ENCODE assay signal across 9 cellular contexts in genomic region chr12:93109794-93110203, GRCh38.
A peak's percentile ranks its signal among the peaks of the same experiment; 100 is the strongest.
DNase-seq lines count a peak whose midpoint lies in the region; ATAC-seq, FAIRE-seq and TF ChIP-seq lines count a peak whose summit lies in the region.
"Had no signal": no experiment of that assay in that cellular context is flagged by ENCODE, and none has a peak within 500 bp of the region (broad histone marks: within the 10 kb centered on the region; RNA-seq: fewer than 3 reads in every experiment).

No MANE protein-coding gene starts in this region.

- intact Hi-C loops in GM12878 (cut with micrococcal nuclease; ENCODE audit: unreplicated experiment): no loop called here

- ATAC-seq in GM21786 (IDR thresholded peaks at IDR 0.05; ENCODE audit: unreplicated experiment) (peak; percentile 52), GM12878 (peak; percentile 95), HG03045 (IDR thresholded peaks at IDR 0.05; ENCODE audit: unreplicated experiment) (no peak)
- ATAC-seq: activated CD8-positive, alpha-beta memory T cell treated with anti-CD3 and anti-CD28 coated beads, Interleukin-2, amount 10 ng/mL, durations not matched to agents 7 days and 5 days had no signal

- H2AFZ ChIP-seq in GM12878 (ENCODE audit: control insufficient read depth, low read depth, low read length): 0 out of 2 replicates have a peak overlapping the region, but pooled peaks have one; percentile 8

- TF ChIP-seq EP300 in GM12878 (IDR thresholded peaks at IDR 0.05; ENCODE audit: borderline replicate concordance in 1 of 2, control insufficient read depth in 1 of 2, low read depth in 2 of 2, low read length in 2 of 2): peak; percentile 58 to 77

- CTCF ChIA-PET in GM12878 (lab: Yijun Ruan, JAX): interaction anchor here (0.8 to 9.4 kb wide), 9 partner anchors 12 to 188 kb away, joined by 3 to 88 read pairs (median 4); no protein-coding TSS in a partner anchor

- H3K9ac ChIP-seq in GM12878 (ENCODE audit: control insufficient read depth, insufficient read depth, low read length): no peak overlapping the region

- in situ Hi-C loops in GM13976 (cut with MboI; ENCODE audit: low sequenced_read_pairs, unreplicated experiment) (no loop called here), GM12878 (cut with MboI) (no loop called here)

- no TSS peak for BruUV-seq in GM12878 (replicated peaks; lab: Mats Ljungman, UMichigan)

- 25% methylated on average over 4 of the region's 4 CpGs for WGBS in GM12878 (ENCODE audit: insufficient coverage, insufficient replicate concordance, low lambda C conversion rate, missing lambda C conversion rate)

- no peaks in the 10 kb centered on the region for H3K36me3 ChIP-seq in GM12878 (ENCODE audit: control insufficient read depth in 2 of 2, insufficient read depth in 2 of 2, low read length in 1 of 2)

- no peaks in the 10 kb centered on the region for H4K20me1 ChIP-seq in GM12878 (ENCODE audit: control insufficient read depth, insufficient read depth)

- no peak overlapping the region for H3K4me3 ChIP-seq in GM12878

- peak; percentile 38 for FAIRE-seq in GM12878 (lab: Jason Lieb, UNC)

- no peak for TF ChIP-seq CTCF in GM13976 (IDR thresholded peaks at IDR 0.05; ENCODE audit: borderline replicate concordance, control extremely low read depth, extremely low read depth, insufficient read depth, missing control alignments)
- no peak for TF ChIP-seq CTCF in GM12878 (IDR thresholded peaks at IDR 0.05 in 2 of 3, conservative IDR thresholded peaks at IDR 0.05 in 1 of 3; ENCODE audit: control insufficient read depth in 2 of 3, extremely low read depth in 1 of 3, insufficient read depth in 1 of 3, low read depth in 3 of 3, low read length in 3 of 3)

- POLR2A ChIA-PET in GM12878 (lab: Charles Lee): interaction anchor here (0.6 to 2.8 kb wide), 6 partner anchors 27 to 267 kb away, joined by 3 to 13 read pairs (median 3); partner anchors contain the start of gene NUDT4

- peak; percentile 44 for DNase-seq in GM13976 (ENCODE audit: low spot score)
- DNase-seq in GM12878 (ENCODE audit: low read depth, low spot score): no peak
- DNase-seq in stimulated activated CD4-positive, alpha-beta T cell treated with anti-CD3 and anti-CD28 coated beads, Interleukin-12 subunit alpha, Interleukin-12 subunit beta, amount 100 ng/mL, for 4 hours: peak; percentile 3
- DNase-seq in NCI-H146 (lab: John Stamatoyannopoulos, UW): no peak
- DNase-seq in D341Med (ENCODE audit: low spot score): no peak
- DNase-seq: activated CD8-positive, alpha-beta memory T cell treated with anti-CD3 and anti-CD28 coated beads, Interleukin-2, amount 10 ng/mL, durations not matched to agents 7 days and 5 days; DMS53 had no signal

- H3K79me2 ChIP-seq in GM12878 (ENCODE audit: control insufficient read depth, insufficient read depth, low read length): no peaks in the 10 kb centered on the region

- H3K4me1 ChIP-seq in GM12878 (ENCODE audit: control insufficient read depth, insufficient read depth, low read length): peaks cover 14% of the 10 kb centered on the region

- peaks cover 2% of the 10 kb centered on the region; the same call in 2 of the 3 replicates for H3K9me3 ChIP-seq in GM12878 (replicated peaks; ENCODE audit: control insufficient read depth, insufficient read depth, low read length)

- H3K27me3 ChIP-seq in GM12878 (replicated peaks in 1 of 2; ENCODE audit: control insufficient read depth in 2 of 2, insufficient read depth in 2 of 2, low read length in 1 of 2): no peaks in the 10 kb centered on the region

- H3K4me2 ChIP-seq in GM12878 (ENCODE audit: control insufficient read depth, insufficient read depth): no peak overlapping the region

- no peak; the same call in 1 of the 2 replicates for TF ChIP-seq RAD21 in GM12878 (IDR thresholded peaks at IDR 0.05; ENCODE audit: insufficient read depth, low read depth, low read length)

- SMC1A ChIA-PET in GM12878 (lab: Charles Lee; ENCODE audit: uncharacterized antibody, unreplicated experiment): interaction anchor here (0.7 to 9.2 kb wide), 16 partner anchors 9 to 277 kb away, joined by 3 to 90 read pairs (median 4); no protein-coding TSS in a partner anchor

- TF ChIP-seq POLR2A in GM12878 (IDR thresholded peaks at IDR 0.05; ENCODE audit: low read depth, low read length): no peak

- RAD21 ChIA-PET in GM12878 (lab: Charles Lee; ENCODE audit: unreplicated experiment): interaction anchor here (0.8 to 8.0 kb wide), 7 partner anchors 12 to 271 kb away, joined by 3 to 61 read pairs (median 4); no protein-coding TSS in a partner anchor

- H3K27ac ChIP-seq in GM12878 (ENCODE audit: control insufficient read depth, insufficient read depth): no peak overlapping the region

TF ChIP-seq in GM12878, 131 proteins besides CTCF, POLR2A, EP300 and RAD21 (continues in another document):
- TF ChIP-seq MEF2B (IDR thresholded peaks at IDR 0.05; ENCODE audit: partially characterized antibody, poor library complexity, severe bottlenecking): peak; percentile 49
- TF ChIP-seq HDGF (IDR thresholded peaks at IDR 0.05): 0 out of 2 replicates have a peak, but pooled peaks have one; percentile 29
- TF ChIP-seq NR2F1 (conservative IDR thresholded peaks at IDR 0.05): peak; percentile 95
- peak; percentile 64 for TF ChIP-seq EED (IDR thresholded peaks at IDR 0.05; ENCODE audit: low read depth)
- no peak for TF ChIP-seq ZSCAN29 (IDR thresholded peaks at IDR 0.05)
- peak; percentile 41; the same call in 1 of the 2 replicates for TF ChIP-seq PAX5 (IDR thresholded peaks at IDR 0.05; ENCODE audit: borderline replicate concordance, low read depth, low read length)
- TF ChIP-seq MYC (IDR thresholded peaks at IDR 0.05; ENCODE audit: insufficient read depth, insufficient read length, insufficient replicate concordance, low read length, severe bottlenecking): no peak
- 0 out of 2 replicates have a peak, but pooled peaks have one; percentile 26 for TF ChIP-seq JUNB (IDR thresholded peaks at IDR 0.05)
- no peak for TF ChIP-seq SREBF2 (IDR thresholded peaks at IDR 0.05; ENCODE audit: low read length)
- no peak for TF ChIP-seq RELA (IDR thresholded peaks at IDR 0.05; ENCODE audit: borderline replicate concordance, partially characterized antibody)
- TF ChIP-seq ZNF687 (IDR thresholded peaks at IDR 0.05): peak; percentile 52; the same call in 1 of the 2 replicates
- TF ChIP-seq ZBED1 (IDR thresholded peaks at IDR 0.05; ENCODE audit: borderline replicate concordance): 0 out of 2 replicates have a peak, but pooled peaks have one; percentile 29
- TF ChIP-seq PBX3 (IDR thresholded peaks at IDR 0.05; ENCODE audit: insufficient replicate concordance, low read depth, low read length): peak; percentile 59
- no peak for TF ChIP-seq KAT2A (conservative IDR thresholded peaks at IDR 0.05; ENCODE audit: control insufficient read depth, low read depth, low read length)
- TF ChIP-seq TBL1XR1 (IDR thresholded peaks at IDR 0.05; ENCODE audit: low read depth, low read length): no peak
- TF ChIP-seq NRF1 (conservative IDR thresholded peaks at IDR 0.05; ENCODE audit: low read depth, low read length): no peak
- TF ChIP-seq CHD2 (IDR thresholded peaks at IDR 0.05; ENCODE audit: borderline replicate concordance, low read depth, low read length): 0 out of 2 replicates have a peak, but pooled peaks have one; percentile 45

Comparison
In these comparisons a context has a peak if more than half of its experiments do, and no peak if none do; other contexts are left out.
1. DNase-seq: peak in GM13976 (single experiment) and stimulated activated CD4-positive, alpha-beta T cell treated with anti-CD3 and anti-CD28 coated beads, Interleukin-12 subunit alpha, Interleukin-12 subunit beta, amount 100 ng/mL, for 4 hours (single experiment); none in GM12878 (single experiment), NCI-H146 (single experiment) and D341Med (single experiment).